ENCODE assay signal across 17 cellular contexts in the genomic region with DNA sequence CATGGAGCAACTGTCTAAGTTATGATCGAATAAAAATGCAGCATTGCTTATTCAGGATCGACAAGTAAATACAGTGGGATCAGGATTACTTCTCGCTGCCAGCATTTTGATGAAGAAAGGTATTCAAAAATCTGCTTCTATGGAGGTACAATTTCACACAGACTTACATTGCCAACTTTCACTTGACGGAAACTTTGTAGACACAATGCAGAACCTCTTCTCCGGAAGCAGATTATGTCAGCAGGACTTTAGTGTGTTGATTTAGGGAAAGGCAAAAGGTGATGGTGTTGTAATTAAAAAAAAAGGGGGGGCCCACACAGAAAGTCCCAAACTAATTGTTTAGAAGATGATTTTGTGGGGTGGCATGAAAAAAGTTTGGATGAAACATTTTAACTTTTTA.
A peak's percentile ranks its signal among the peaks of the same experiment; 100 is the strongest.
DNase-seq lines count a peak whose midpoint lies in the region; ATAC-seq and TF ChIP-seq lines count a peak whose summit lies in the region.
"Had no signal": no experiment of that assay in that cellular context is flagged by ENCODE, and none has a peak within 500 bp of the region (broad histone marks: within the 10 kb centered on the region; RNA-seq: fewer than 3 reads in every experiment).

No MANE protein-coding gene starts in this region.

- TF ChIP-seq CTCF in natural killer cell (IDR thresholded peaks at IDR 0.05), result no peak
- TF ChIP-seq CTCF in mammary epithelial cell (conservative IDR thresholded peaks at IDR 0.05 in 1 of 2, IDR thresholded peaks at IDR 0.05 in 1 of 2; ENCODE audit: extremely low read depth in 1 of 2, insufficient read depth in 1 of 2, low read depth in 1 of 2, low read length in 2 of 2), result no peak
- no peak for TF ChIP-seq CTCF in osteocyte (IDR thresholded peaks at IDR 0.05)

- no peak overlapping the region for H3K4me3 ChIP-seq in mammary epithelial cell (replicated peaks in 1 of 3; ENCODE audit: insufficient read depth in 1 of 3, low read depth in 2 of 3, low read length in 3 of 3)
- H3K4me3 ChIP-seq: tibial nerve had no signal

- dilution Hi-C loops in mammary epithelial cell (cut with HindIII; ENCODE audit: low sequenced_read_pairs), result loop anchor here (5.0 to 10.0 kb wide), 3 partner anchors 95 to 517 kb away; no protein-coding TSS in a partner anchor

- peak overlapping the region; percentile 43 for H3K4me2 ChIP-seq in mammary epithelial cell (ENCODE audit: insufficient read depth, low read depth, low read length)

- H3K4me3 Mint-ChIP-seq in natural killer cell treated with Interleukin-12 subunit alpha and Interleukin-12 subunit beta and Interleukin-15 and Interleukin-18, amount 100 ng/mL, for 72 hours, result peak overlapping the region; percentile 85
- H3K4me3 Mint-ChIP-seq in natural killer cell (no peak overlapping the region), osteocyte (ENCODE audit: unreplicated experiment) (no peak overlapping the region)
- H3K4me3 Mint-ChIP-seq: activated naive CD8-positive, alpha-beta T cell had no signal

- H2AFZ ChIP-seq in mammary epithelial cell (ENCODE audit: low read depth, low read length), result no peak overlapping the region

- peaks cover 13% of the 10 kb centered on the region for H3K36me3 Mint-ChIP-seq in natural killer cell treated with Interleukin-12 subunit alpha and Interleukin-12 subunit beta and Interleukin-15 and Interleukin-18, amount 100 ng/mL, for 72 hours
- H3K36me3 Mint-ChIP-seq in natural killer cell, result no peaks in the 10 kb centered on the region
- no peaks in the 10 kb centered on the region for H3K36me3 Mint-ChIP-seq in osteocyte (ENCODE audit: unreplicated experiment)
- H3K36me3 Mint-ChIP-seq: activated naive CD8-positive, alpha-beta T cell had no signal

- H4K20me1 ChIP-seq in mammary epithelial cell (ENCODE audit: insufficient read depth, low read length), result no peaks in the 10 kb centered on the region

- H3K9ac ChIP-seq in mammary epithelial cell (ENCODE audit: insufficient read depth, low read length), result peak overlapping the region; percentile 62

- WGBS in mammary epithelial cell (ENCODE audit: low coverage, missing lambda C conversion rate), result 95% methylated on average over 5 of the region's 5 CpGs

- no TSS peak for BruUV-seq in mammary epithelial cell (replicated peaks; lab: Mats Ljungman, UMichigan)

- H3K36me3 ChIP-seq in mammary epithelial cell (ENCODE audit: insufficient read depth, low read length), result no peaks in the 10 kb centered on the region
- H3K36me3 ChIP-seq: tibial nerve had no signal

- peaks cover 34 to 65% of the 10 kb centered on the region in 2 donors for H3K4me1 Mint-ChIP-seq in natural killer cell treated with Interleukin-12 subunit alpha and Interleukin-12 subunit beta and Interleukin-15 and Interleukin-18, amount 100 ng/mL, for 72 hours (ENCODE audit: low read depth in 2 of 2)
- H3K4me1 Mint-ChIP-seq in natural killer cell (peaks cover 8 to 11% of the 10 kb centered on the region in 2 donors), osteocyte (ENCODE audit: unreplicated experiment) (peaks cover 62% of the 10 kb centered on the region)

- no peak for DNase-seq in natural killer cell treated with Interleukin-12 subunit alpha and Interleukin-12 subunit beta and Interleukin-15 and Interleukin-18, amount 100 ng/mL, for 72 hours (ENCODE audit: low spot score)
- DNase-seq in natural killer cell (no peak), mammary epithelial cell (no peak), osteocyte (ENCODE audit: extremely low spot score, unreplicated experiment) (no peak), HCEC 1CT (no peak), left lobe of liver (ENCODE audit: low spot score) (no peak), activated gamma-delta T cell (lab: John Stamatoyannopoulos, UW) (no peak)
- no peak for DNase-seq in stimulated activated CD4-positive, alpha-beta T cell treated with anti-CD3 and anti-CD28 coated beads, Interleukin-4, amount 100 ng/mL, for 4 hours
- DNase-seq: AML-193, DMS 273 treated with DMSO at 0.1 percent for 48 hours, erythroblast, hippocampal formation, MM.1S, NCI-H187 treated with DMSO at 0.1 percent for 48 hours, NCI-H524 had no signal

- intact Hi-C loops in natural killer cell (cut with micrococcal nuclease) (no loop called here), mammary epithelial cell (cut with micrococcal nuclease) (no loop called here)

- CTCF ChIA-PET in mammary epithelial cell (lab: Charles Lee; ENCODE audit: low non-redundant PET), result no interaction called here

- H3K4me1 ChIP-seq in mammary epithelial cell (ENCODE audit: insufficient read depth, low read length), result peaks cover 52% of the 10 kb centered on the region

- in situ Hi-C loops in mammary epithelial cell (cut with MboI; ENCODE audit: low sequenced_read_pairs in 2 of 2), result loop anchor here in 1 of 2 donors (10.0 kb wide), 1 partner anchor 463 kb away; a partner anchor contains a TSS

- H3K27me3 ChIP-seq in mammary epithelial cell (ENCODE audit: insufficient read depth, low read length), result no peaks in the 10 kb centered on the region
- H3K27me3 ChIP-seq: tibial nerve had no signal

- no peaks in the 10 kb centered on the region for H3K9me3 ChIP-seq in mammary epithelial cell (replicated peaks; ENCODE audit: insufficient read depth, low read length)
- H3K9me3 ChIP-seq: tibial nerve had no signal

- H3K27ac ChIP-seq in mammary epithelial cell (ENCODE audit: insufficient read depth, low read depth, low read length), result peak overlapping the region; percentile 83

- peak overlapping the region; percentile 64 to 82 for H3K27ac Mint-ChIP-seq in natural killer cell treated with Interleukin-12 subunit alpha and Interleukin-12 subunit beta and Interleukin-15 and Interleukin-18, amount 100 ng/mL, for 72 hours
- H3K27ac Mint-ChIP-seq in natural killer cell (no peak overlapping the region), osteocyte (ENCODE audit: unreplicated experiment) (peak overlapping the region; percentile 99)

- peaks cover 15% of the 10 kb centered on the region for H3K9me3 Mint-ChIP-seq in natural killer cell treated with Interleukin-12 subunit alpha and Interleukin-12 subunit beta and Interleukin-15 and Interleukin-18, amount 100 ng/mL, for 72 hours
- peaks cover 0 to 3% of the 10 kb centered on the region in 2 donors for H3K9me3 Mint-ChIP-seq in natural killer cell
- no peaks in the 10 kb centered on the region for H3K9me3 Mint-ChIP-seq in osteocyte (ENCODE audit: unreplicated experiment)

- ATAC-seq in natural killer cell treated with Interleukin-12 subunit alpha and Interleukin-12 subunit beta and Interleukin-15 and Interleukin-18, amount 100 ng/mL, for 72 hours, result no peak
- ATAC-seq in natural killer cell, result no peak
- ATAC-seq in left lobe of liver, result no peak

- no peaks in the 10 kb centered on the region for H3K79me2 ChIP-seq in mammary epithelial cell (ENCODE audit: insufficient read depth, low read length)

- H3K27me3 Mint-ChIP-seq in natural killer cell treated with Interleukin-12 subunit alpha and Interleukin-12 subunit beta and Interleukin-15 and Interleukin-18, amount 100 ng/mL, for 72 hours, result peaks cover 0 to 9% of the 10 kb centered on the region in 2 donors
- peaks cover 5 to 24% of the 10 kb centered on the region in 2 donors for H3K27me3 Mint-ChIP-seq in natural killer cell (ENCODE audit: low read depth in 2 of 2)
- no peaks in the 10 kb centered on the region for H3K27me3 Mint-ChIP-seq in osteocyte (ENCODE audit: unreplicated experiment)
- H3K27me3 Mint-ChIP-seq: activated naive CD8-positive, alpha-beta T cell had no signal

Comparison
In these comparisons a context has a peak if more than half of its experiments do, and no peak if none do; other contexts are left out.
1. H3K27ac Mint-ChIP-seq: peak in natural killer cell treated with Interleukin-12 subunit alpha and Interleukin-12 subunit beta and Interleukin-15 and Interleukin-18, amount 100 ng/mL, for 72 hours (2 of 2) and osteocyte (single experiment); none in natural killer cell (0 of 2).